14 cellular contexts compared by ENCODE assay signal in genomic region chr7:119256446-119257131, GRCh38.
DNase-seq lines count a peak whose midpoint lies in the region; ATAC-seq and TF ChIP-seq lines count a peak whose summit lies in the region.
"Had no signal": no experiment of that assay in that cellular context is flagged by ENCODE, and none has a peak within 500 bp of the region (broad histone marks: within the 10 kb centered on the region; RNA-seq: fewer than 3 reads in every experiment).

No MANE protein-coding gene starts in this region.

- H2AFZ ChIP-seq in SK-N-SH (ENCODE audit: low read depth), result no peak overlapping the region

- H3K9me3 ChIP-seq in SK-N-SH, result no peaks in the 10 kb centered on the region

- H3K4me1 ChIP-seq in SK-N-SH (ENCODE audit: control insufficient read depth in 1 of 2, insufficient read depth in 2 of 2, low read depth in 1 of 2, low read length in 1 of 2), result no peaks in the 10 kb centered on the region

- H3K79me2 ChIP-seq in SK-N-SH (ENCODE audit: insufficient read depth), result no peaks in the 10 kb centered on the region

- H3K4me3 ChIP-seq in epithelial cell of esophagus (ENCODE audit: low read length) (no peak overlapping the region), SK-N-SH (ENCODE audit: low read depth in 2 of 2, low read length in 1 of 2) (no peak overlapping the region)

- no peak overlapping the region for H3K4me2 ChIP-seq in SK-N-SH

- no peaks in the 10 kb centered on the region for H3K9me2 ChIP-seq in SK-N-SH

- peak; percentile 98 for DNase-seq in G401 (ENCODE audit: low spot score)
- peak; percentile 4 to 75 for DNase-seq in NCI-H2081 (lab: John Stamatoyannopoulos, UW)
- DNase-seq in NCI-H774 (lab: John Stamatoyannopoulos, UW), result peak; percentile 20
- DNase-seq in epithelial cell of esophagus (ENCODE audit: low read depth), result peak; percentile 19
- no peak for DNase-seq in SK-N-SH
- DNase-seq: CD8-positive, alpha-beta memory T cell; H9; KG1; NCI-H187 treated with DMSO at 0.1 percent for 48 hours; NCI-H2227 treated with DMSO at 0.1 percent for 48 hours; NK-92 treated with Interleukin-12 subunit alpha and Interleukin-12 subunit beta, amount 100 ng/mL, for 24 hours had no signal

- CTCF ChIA-PET in SK-N-SH (lab: Yijun Ruan, JAX), result interaction anchor here (1.8 kb wide), 1 partner anchor 12 kb away, joined by 7 read pairs; no protein-coding TSS in a partner anchor

- POLR2A ChIA-PET in SK-N-SH (lab: Yijun Ruan, JAX), result no interaction called here

- H3K9ac ChIP-seq in SK-N-SH, result no peak overlapping the region

- no peaks in the 10 kb centered on the region for H4K20me1 ChIP-seq in SK-N-SH (ENCODE audit: insufficient read depth)

- no peak for TF ChIP-seq EP300 in SK-N-SH (IDR thresholded peaks at IDR 0.05; ENCODE audit: borderline replicate concordance in 1 of 2, low read depth in 1 of 2, low read length in 1 of 2)

- TF ChIP-seq RAD21 in SK-N-SH (IDR thresholded peaks at IDR 0.05; ENCODE audit: low read length), result no peak

- H3K27ac ChIP-seq in SK-N-SH (ENCODE audit: low read depth in 2 of 2, low read length in 1 of 2), result no peak overlapping the region

- no peaks in the 10 kb centered on the region; the same call in 1 of the 2 replicates for H3K27me3 ChIP-seq in SK-N-SH (ENCODE audit: insufficient read depth)

- TF ChIP-seq POLR2A in GM18505 (IDR thresholded peaks at IDR 0.05; ENCODE audit: borderline replicate concordance, extremely low read depth, insufficient read depth, insufficient read length), result no peak

- no peaks in the 10 kb centered on the region for H3F3A ChIP-seq in SK-N-SH (replicated peaks; ENCODE audit: insufficient read depth)

- no peaks in the 10 kb centered on the region for H3K36me3 ChIP-seq in SK-N-SH (replicated peaks in 1 of 2; ENCODE audit: control insufficient read depth in 1 of 2, insufficient read depth in 2 of 2, low read length in 1 of 2)

- ATAC-seq in HG03196 (IDR thresholded peaks at IDR 0.05; ENCODE audit: unreplicated experiment) (no peak), GM18505 (IDR thresholded peaks at IDR 0.05; ENCODE audit: unreplicated experiment) (no peak)
- ATAC-seq: Right ventricle myocardium inferior had no signal

- TF ChIP-seq CTCF in epithelial cell of esophagus (IDR thresholded peaks at IDR 0.05; ENCODE audit: insufficient read depth, low read depth, low read length, missing control alignments), result no peak
- no peak for TF ChIP-seq CTCF in SK-N-SH (IDR thresholded peaks at IDR 0.05)

- in situ Hi-C loops in G401 (cut with HindIII; ENCODE audit: low sequenced_read_pairs), result no loop called here

- 14% methylated on average over 3 of the region's 3 CpGs for WGBS in SK-N-SH (ENCODE audit: low lambda C conversion rate)

TF ChIP-seq in SK-N-SH, 30 proteins besides CTCF, POLR2A, EP300 and RAD21:
- TF ChIP-seq, protein P1, sequence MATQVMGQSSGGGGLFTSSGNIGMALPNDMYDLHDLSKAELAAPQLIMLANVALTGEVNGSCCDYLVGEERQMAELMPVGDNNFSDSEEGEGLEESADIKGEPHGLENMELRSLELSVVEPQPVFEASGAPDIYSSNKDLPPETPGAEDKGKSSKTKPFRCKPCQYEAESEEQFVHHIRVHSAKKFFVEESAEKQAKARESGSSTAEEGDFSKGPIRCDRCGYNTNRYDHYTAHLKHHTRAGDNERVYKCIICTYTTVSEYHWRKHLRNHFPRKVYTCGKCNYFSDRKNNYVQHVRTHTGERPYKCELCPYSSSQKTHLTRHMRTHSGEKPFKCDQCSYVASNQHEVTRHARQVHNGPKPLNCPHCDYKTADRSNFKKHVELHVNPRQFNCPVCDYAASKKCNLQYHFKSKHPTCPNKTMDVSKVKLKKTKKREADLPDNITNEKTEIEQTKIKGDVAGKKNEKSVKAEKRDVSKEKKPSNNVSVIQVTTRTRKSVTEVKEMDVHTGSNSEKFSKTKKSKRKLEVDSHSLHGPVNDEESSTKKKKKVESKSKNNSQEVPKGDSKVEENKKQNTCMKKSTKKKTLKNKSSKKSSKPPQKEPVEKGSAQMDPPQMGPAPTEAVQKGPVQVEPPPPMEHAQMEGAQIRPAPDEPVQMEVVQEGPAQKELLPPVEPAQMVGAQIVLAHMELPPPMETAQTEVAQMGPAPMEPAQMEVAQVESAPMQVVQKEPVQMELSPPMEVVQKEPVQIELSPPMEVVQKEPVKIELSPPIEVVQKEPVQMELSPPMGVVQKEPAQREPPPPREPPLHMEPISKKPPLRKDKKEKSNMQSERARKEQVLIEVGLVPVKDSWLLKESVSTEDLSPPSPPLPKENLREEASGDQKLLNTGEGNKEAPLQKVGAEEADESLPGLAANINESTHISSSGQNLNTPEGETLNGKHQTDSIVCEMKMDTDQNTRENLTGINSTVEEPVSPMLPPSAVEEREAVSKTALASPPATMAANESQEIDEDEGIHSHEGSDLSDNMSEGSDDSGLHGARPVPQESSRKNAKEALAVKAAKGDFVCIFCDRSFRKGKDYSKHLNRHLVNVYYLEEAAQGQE (IDR thresholded peaks at IDR 0.05; ENCODE audit: low read depth, low read length), result no peak
- no peak for TF ChIP-seq SMC3 (IDR thresholded peaks at IDR 0.05; ENCODE audit: low read depth, low read length)
- no peak for TF ChIP-seq EZH2phosphoT487 (IDR thresholded peaks at IDR 0.05; ENCODE audit: borderline replicate concordance, low read depth)
TF ChIP-seq in SK-N-SH: peak in this region for 0.
